ENCODE assay signal across 8 cellular contexts in the genomic region with DNA sequence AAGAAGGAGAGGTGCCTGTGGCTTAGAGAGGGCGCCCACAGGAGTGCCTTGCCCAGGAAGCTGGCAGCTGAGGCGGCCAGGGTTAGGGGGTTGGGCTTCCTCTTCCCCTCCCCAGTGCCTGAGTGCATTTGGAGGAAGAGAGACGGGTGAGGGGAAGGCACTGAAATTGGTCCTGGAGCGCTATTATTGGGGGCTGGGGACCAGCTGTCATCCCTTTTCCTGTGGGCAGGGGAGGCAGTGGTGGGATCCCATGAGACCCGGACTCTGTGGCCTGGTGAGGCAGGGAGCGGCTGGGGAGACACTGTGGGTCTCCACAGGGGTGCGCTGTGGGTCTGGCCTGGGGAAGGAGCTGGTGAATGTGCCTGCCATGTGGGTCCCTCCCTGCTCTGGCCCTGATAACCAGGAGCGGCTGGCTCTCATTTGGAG.
DNase-seq lines count a peak whose midpoint lies in the region; ATAC-seq and TF ChIP-seq lines count a peak whose summit lies in the region.

No MANE protein-coding gene starts in this region.

- H3K4me1 ChIP-seq in NT2/D1 (ENCODE audit: insufficient read depth, insufficient read length) = peaks cover 14% of the 10 kb centered on the region

- H3K4me3 ChIP-seq in GM12875 (ENCODE audit: low read depth, low read length) = no peak overlapping the region
- H3K4me3 ChIP-seq in NT2/D1 (ENCODE audit: insufficient read length, low read depth) = no peak overlapping the region

- no peaks in the 10 kb centered on the region for H3K27me3 ChIP-seq in NT2/D1 (ENCODE audit: insufficient read depth, insufficient read length)

- H3K36me3 ChIP-seq in NT2/D1 (ENCODE audit: insufficient read depth, insufficient read length, low read length) = peaks cover 60% of the 10 kb centered on the region

- H3K9ac ChIP-seq in NT2/D1 (ENCODE audit: insufficient read length, low read depth) = peak overlapping the region; percentile 44

- peak; percentile 61 for ATAC-seq in Right ventricle myocardium superior (ENCODE audit: poor library complexity)
- ATAC-seq in HG03280 (IDR thresholded peaks at IDR 0.05; ENCODE audit: unreplicated experiment) = no peak
- no peak for ATAC-seq in HG02885 (IDR thresholded peaks at IDR 0.05; ENCODE audit: poor library complexity, unreplicated experiment)

- intact Hi-C loops in Right ventricle myocardium superior (cut with DNase I) = no loop called here

- no peaks in the 10 kb centered on the region for H3K9me3 ChIP-seq in NT2/D1 (ENCODE audit: insufficient read depth, low read length)

- peak; percentile 78 for TF ChIP-seq CTCF in GM12875 (IDR thresholded peaks at IDR 0.05; ENCODE audit: borderline replicate concordance, insufficient read depth, low read depth, low read length)

- DNase-seq in NT2/D1 (ENCODE audit: low read depth, low spot score) (no peak), Right ventricle myocardium superior (peak; percentile 67), amygdala (lab: John Stamatoyannopoulos, UW) (no peak)
- peak; percentile 90 for DNase-seq in activated T-cell treated with anti-CD3 and anti-CD28 coated beads, Interleukin-2, amount 50 U/mL, for 48 hours
- DNase-seq in stimulated activated CD4-positive, alpha-beta T cell treated with anti-CD3 and anti-CD28 coated beads, Interleukin-1b, Interleukin-23, amount 100 ng/mL, for 24 hours (ENCODE audit: low read depth in 4 of 4, low spot score in 1 of 4) = peak; percentile 64 to 74 (median 71)

Comparison
In these comparisons a context has a peak if more than half of its experiments do, and no peak if none do; other contexts are left out.
1. DNase-seq: peak in activated T-cell treated with anti-CD3 and anti-CD28 coated beads, Interleukin-2, amount 50 U/mL, for 48 hours (2 of 2), Right ventricle myocardium superior (single experiment) and stimulated activated CD4-positive, alpha-beta T cell treated with anti-CD3 and anti-CD28 coated beads, Interleukin-1b, Interleukin-23, amount 100 ng/mL, for 24 hours (4 of 4); none in NT2/D1 (single experiment) and amygdala (0 of 56).